In the genomic region with DNA sequence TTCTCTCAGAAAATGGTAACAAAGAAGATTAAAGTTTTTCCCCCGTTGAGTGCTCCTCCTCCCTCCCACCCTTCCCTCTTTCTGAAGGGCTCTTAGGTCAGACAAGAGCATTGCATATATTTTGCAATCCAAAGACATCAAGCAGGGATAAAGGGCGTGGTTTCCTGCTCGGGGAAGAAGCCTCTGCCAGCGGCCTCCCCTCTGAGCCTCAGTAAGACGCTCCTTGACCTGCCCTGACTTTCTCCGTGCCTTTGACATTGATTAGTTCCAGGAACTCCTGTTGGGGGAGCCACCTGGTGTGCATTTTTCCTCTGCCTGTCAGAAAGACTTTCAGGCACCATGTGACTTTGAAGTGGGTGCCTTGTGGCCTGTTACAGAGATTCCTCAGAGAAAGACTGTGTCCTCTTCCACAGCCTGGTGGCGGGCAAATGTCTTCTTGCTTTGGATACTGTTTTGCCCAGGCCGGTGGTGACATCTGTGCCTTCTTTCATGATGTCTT, we compare ENCODE assay signal across 3 cellular contexts.
TF ChIP-seq lines count a peak whose summit lies in the region.

No MANE protein-coding gene starts in this region.

TF ChIP-seq in A549, 52 proteins besides CTCF, POLR2A, EP300 and RAD21:
- TF ChIP-seq RNF2 (IDR thresholded peaks at IDR 0.05; ENCODE audit: borderline replicate concordance, low read depth): no peak
- TF ChIP-seq, protein P1, sequence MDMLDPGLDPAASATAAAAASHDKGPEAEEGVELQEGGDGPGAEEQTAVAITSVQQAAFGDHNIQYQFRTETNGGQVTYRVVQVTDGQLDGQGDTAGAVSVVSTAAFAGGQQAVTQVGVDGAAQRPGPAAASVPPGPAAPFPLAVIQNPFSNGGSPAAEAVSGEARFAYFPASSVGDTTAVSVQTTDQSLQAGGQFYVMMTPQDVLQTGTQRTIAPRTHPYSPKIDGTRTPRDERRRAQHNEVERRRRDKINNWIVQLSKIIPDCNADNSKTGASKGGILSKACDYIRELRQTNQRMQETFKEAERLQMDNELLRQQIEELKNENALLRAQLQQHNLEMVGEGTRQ (IDR thresholded peaks at IDR 0.05): peak; percentile 56
- TF ChIP-seq SMC3 (IDR thresholded peaks at IDR 0.05): 0 out of 3 replicates have a peak, but pooled peaks have one; percentile 12
- TF ChIP-seq CEBPB (IDR thresholded peaks at IDR 0.05): peak; percentile 67 to 71; a peak in 3 of 4 replicates

TF ChIP-seq in IMR-90, 13 proteins besides CTCF, POLR2A, EP300 and RAD21:
- TF ChIP-seq FOS (IDR thresholded peaks at IDR 0.05; ENCODE audit: low read depth, low read length): no peak
- TF ChIP-seq, protein P2, sequence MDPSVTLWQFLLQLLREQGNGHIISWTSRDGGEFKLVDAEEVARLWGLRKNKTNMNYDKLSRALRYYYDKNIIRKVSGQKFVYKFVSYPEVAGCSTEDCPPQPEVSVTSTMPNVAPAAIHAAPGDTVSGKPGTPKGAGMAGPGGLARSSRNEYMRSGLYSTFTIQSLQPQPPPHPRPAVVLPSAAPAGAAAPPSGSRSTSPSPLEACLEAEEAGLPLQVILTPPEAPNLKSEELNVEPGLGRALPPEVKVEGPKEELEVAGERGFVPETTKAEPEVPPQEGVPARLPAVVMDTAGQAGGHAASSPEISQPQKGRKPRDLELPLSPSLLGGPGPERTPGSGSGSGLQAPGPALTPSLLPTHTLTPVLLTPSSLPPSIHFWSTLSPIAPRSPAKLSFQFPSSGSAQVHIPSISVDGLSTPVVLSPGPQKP (IDR thresholded peaks at IDR 0.05; ENCODE audit: borderline replicate concordance, low read depth, low read length): no peak
- peak; percentile 71 for TF ChIP-seq CEBPB (IDR thresholded peaks at IDR 0.05; ENCODE audit: low read depth, low read length)
- TF ChIP-seq, protein P1 (IDR thresholded peaks at IDR 0.05; ENCODE audit: low read depth, low read length): peak; percentile 47; the same call in 1 of the 2 replicates

TF ChIP-seq in SK-N-SH, 30 proteins besides CTCF, POLR2A, EP300 and RAD21:
- no peak for TF ChIP-seq GATA2 (CRISPR knock-in tag; IDR thresholded peaks at IDR 0.05)
- no peak for TF ChIP-seq MEF2A (IDR thresholded peaks at IDR 0.05; ENCODE audit: borderline replicate concordance, low read depth)
- TF ChIP-seq, protein P3, sequence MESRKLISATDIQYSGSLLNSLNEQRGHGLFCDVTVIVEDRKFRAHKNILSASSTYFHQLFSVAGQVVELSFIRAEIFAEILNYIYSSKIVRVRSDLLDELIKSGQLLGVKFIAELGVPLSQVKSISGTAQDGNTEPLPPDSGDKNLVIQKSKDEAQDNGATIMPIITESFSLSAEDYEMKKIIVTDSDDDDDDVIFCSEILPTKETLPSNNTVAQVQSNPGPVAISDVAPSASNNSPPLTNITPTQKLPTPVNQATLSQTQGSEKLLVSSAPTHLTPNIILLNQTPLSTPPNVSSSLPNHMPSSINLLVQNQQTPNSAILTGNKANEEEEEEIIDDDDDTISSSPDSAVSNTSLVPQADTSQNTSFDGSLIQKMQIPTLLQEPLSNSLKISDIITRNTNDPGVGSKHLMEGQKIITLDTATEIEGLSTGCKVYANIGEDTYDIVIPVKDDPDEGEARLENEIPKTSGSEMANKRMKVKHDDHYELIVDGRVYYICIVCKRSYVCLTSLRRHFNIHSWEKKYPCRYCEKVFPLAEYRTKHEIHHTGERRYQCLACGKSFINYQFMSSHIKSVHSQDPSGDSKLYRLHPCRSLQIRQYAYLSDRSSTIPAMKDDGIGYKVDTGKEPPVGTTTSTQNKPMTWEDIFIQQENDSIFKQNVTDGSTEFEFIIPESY (IDR thresholded peaks at IDR 0.05; ENCODE audit: borderline replicate concordance, low read depth): no peak
- no peak for TF ChIP-seq SIN3A (IDR thresholded peaks at IDR 0.05; ENCODE audit: borderline replicate concordance, low read depth, low read length)
- no peak for TF ChIP-seq YY1 (IDR thresholded peaks at IDR 0.05; ENCODE audit: low read depth)
- TF ChIP-seq FOSL2 (IDR thresholded peaks at IDR 0.05; ENCODE audit: borderline replicate concordance, low read depth): no peak
- TF ChIP-seq, protein P4, sequence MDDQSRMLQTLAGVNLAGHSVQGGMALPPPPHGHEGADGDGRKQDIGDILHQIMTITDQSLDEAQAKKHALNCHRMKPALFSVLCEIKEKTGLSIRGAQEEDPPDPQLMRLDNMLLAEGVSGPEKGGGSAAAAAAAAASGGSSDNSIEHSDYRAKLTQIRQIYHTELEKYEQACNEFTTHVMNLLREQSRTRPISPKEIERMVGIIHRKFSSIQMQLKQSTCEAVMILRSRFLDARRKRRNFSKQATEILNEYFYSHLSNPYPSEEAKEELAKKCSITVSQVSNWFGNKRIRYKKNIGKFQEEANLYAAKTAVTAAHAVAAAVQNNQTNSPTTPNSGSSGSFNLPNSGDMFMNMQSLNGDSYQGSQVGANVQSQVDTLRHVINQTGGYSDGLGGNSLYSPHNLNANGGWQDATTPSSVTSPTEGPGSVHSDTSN (IDR thresholded peaks at IDR 0.05): peak; percentile 15; the same call in 1 of the 2 replicates
- no peak for TF ChIP-seq GABPA (IDR thresholded peaks at IDR 0.05; ENCODE audit: low read depth)
- TF ChIP-seq, protein P5, sequence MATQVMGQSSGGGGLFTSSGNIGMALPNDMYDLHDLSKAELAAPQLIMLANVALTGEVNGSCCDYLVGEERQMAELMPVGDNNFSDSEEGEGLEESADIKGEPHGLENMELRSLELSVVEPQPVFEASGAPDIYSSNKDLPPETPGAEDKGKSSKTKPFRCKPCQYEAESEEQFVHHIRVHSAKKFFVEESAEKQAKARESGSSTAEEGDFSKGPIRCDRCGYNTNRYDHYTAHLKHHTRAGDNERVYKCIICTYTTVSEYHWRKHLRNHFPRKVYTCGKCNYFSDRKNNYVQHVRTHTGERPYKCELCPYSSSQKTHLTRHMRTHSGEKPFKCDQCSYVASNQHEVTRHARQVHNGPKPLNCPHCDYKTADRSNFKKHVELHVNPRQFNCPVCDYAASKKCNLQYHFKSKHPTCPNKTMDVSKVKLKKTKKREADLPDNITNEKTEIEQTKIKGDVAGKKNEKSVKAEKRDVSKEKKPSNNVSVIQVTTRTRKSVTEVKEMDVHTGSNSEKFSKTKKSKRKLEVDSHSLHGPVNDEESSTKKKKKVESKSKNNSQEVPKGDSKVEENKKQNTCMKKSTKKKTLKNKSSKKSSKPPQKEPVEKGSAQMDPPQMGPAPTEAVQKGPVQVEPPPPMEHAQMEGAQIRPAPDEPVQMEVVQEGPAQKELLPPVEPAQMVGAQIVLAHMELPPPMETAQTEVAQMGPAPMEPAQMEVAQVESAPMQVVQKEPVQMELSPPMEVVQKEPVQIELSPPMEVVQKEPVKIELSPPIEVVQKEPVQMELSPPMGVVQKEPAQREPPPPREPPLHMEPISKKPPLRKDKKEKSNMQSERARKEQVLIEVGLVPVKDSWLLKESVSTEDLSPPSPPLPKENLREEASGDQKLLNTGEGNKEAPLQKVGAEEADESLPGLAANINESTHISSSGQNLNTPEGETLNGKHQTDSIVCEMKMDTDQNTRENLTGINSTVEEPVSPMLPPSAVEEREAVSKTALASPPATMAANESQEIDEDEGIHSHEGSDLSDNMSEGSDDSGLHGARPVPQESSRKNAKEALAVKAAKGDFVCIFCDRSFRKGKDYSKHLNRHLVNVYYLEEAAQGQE (IDR thresholded peaks at IDR 0.05; ENCODE audit: low read depth, low read length): no peak
- peak; percentile 55 for TF ChIP-seq TCF12 (IDR thresholded peaks at IDR 0.05)
